ENCODE assay signal across 16 cellular contexts in the genomic region with DNA sequence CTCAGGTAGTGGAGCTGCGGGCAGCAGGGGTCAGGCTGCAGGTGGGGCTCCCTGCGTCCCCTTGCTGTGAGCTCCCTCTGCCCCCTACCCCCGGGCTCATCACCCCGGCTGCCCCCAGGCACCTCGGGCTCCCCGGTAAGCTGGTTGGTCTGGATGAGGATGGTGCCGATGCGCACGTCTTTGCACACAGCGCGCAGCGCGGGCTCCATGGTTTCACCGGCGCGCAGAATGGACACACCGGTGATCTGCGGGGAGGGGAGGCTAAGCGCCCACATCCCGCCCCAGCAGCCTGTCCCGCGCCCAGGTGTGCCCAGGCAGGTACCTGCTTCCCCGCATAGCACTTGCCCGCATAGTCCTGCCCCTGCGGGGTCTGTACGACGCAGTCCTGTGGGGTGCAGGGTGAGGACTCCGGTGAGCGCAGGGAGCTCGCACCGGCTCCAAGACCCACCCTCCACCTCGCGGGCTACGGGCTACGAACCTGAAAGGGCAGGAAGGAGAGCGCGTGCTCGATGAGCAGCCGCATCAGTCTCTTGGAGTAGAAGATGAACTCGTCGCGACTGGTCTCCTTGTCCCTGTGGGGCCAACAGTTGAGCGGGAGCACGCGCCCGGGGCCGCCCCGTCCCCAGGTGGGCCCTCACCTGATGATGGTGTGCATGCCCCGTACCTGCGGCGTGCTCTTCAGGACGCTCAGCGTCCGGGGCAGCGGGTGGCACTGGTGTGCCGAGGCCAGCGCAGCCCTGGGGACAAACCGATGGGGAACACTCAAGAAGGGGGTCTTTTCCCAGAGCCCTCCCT. TPM values are rescaled to one million over a fixed set of nuclear protein-coding genes. Genes with fewer than 3 reads are reported as not detected.
A peak's percentile ranks its signal among the peaks of the same experiment; 100 is the strongest.
DNase-seq lines count a peak whose midpoint lies in the region; ATAC-seq, FAIRE-seq and TF ChIP-seq lines count a peak whose summit lies in the region.
"Had no signal": no experiment of that assay in that cellular context is flagged by ENCODE, and none has a peak within 500 bp of the region (broad histone marks: within the 10 kb centered on the region; RNA-seq: fewer than 3 reads in every experiment).

No MANE protein-coding gene starts in this region.

- peak overlapping the region; percentile 40 for H3K27ac Mint-ChIP-seq in stimulated activated naive CD8-positive, alpha-beta T cell treated with anti-CD3 and anti-CD28 coated beads, Interleukin-15, Interleukin-2, amounts not matched to agents 100 ng/mL and 50 ng/mL, for 24 hours
- H3K27ac Mint-ChIP-seq in astrocyte (ENCODE audit: unreplicated experiment), result no peak overlapping the region
- H3K27ac Mint-ChIP-seq: activated B cell treated with CpG ODN at 0.5 μM for 24 hours had no signal

- H3K79me2 ChIP-seq in astrocyte (ENCODE audit: insufficient read depth, low read length) (peaks cover 19% of the 10 kb centered on the region), HepG2 (ENCODE audit: insufficient read depth, low read length) (peaks cover 2% of the 10 kb centered on the region), SK-N-SH (ENCODE audit: insufficient read depth) (no peaks in the 10 kb centered on the region; the same call in 1 of the 2 replicates)

- no peak for TF ChIP-seq CTCF in astrocyte (IDR thresholded peaks at IDR 0.05; ENCODE audit: insufficient read depth, low read depth, low read length)
- TF ChIP-seq CTCF in HepG2 (CRISPR knock-in tag; IDR thresholded peaks at IDR 0.05), result no peak
- TF ChIP-seq CTCF in SK-N-SH (IDR thresholded peaks at IDR 0.05), result no peak
- no peak for TF ChIP-seq CTCF in GM13977 (IDR thresholded peaks at IDR 0.05; ENCODE audit: extremely low read depth, insufficient read depth, missing control alignments)

- H3K9me3 ChIP-seq in astrocyte (ENCODE audit: insufficient read depth, low read depth, low read length) (no peaks in the 10 kb centered on the region), HepG2 (ENCODE audit: low read length) (no peaks in the 10 kb centered on the region), SK-N-SH (no peaks in the 10 kb centered on the region)
- H3K9me3 ChIP-seq: prostate gland had no signal

- H3K4me3 Mint-ChIP-seq in stimulated activated naive CD8-positive, alpha-beta T cell treated with anti-CD3 and anti-CD28 coated beads, Interleukin-15, Interleukin-2, amounts not matched to agents 100 ng/mL and 50 ng/mL, for 24 hours, result no peak overlapping the region
- H3K4me3 Mint-ChIP-seq in astrocyte (ENCODE audit: unreplicated experiment), result peak overlapping the region; percentile 54
- H3K4me3 Mint-ChIP-seq: activated B cell treated with CpG ODN at 0.5 μM for 24 hours had no signal

- no peaks in the 10 kb centered on the region for H3K27me3 ChIP-seq in astrocyte (ENCODE audit: insufficient read depth, low read length)
- no peaks in the 10 kb centered on the region for H3K27me3 ChIP-seq in HepG2 (ENCODE audit: control insufficient read depth in 1 of 2, insufficient read depth in 2 of 2, low read length in 2 of 2)
- H3K27me3 ChIP-seq in SK-N-SH (ENCODE audit: insufficient read depth), result no peaks in the 10 kb centered on the region

- no peak; a peak in 1 of 4 replicates for TF ChIP-seq POLR2A in HepG2 (IDR thresholded peaks at IDR 0.05; ENCODE audit: insufficient read depth in 1 of 2, low read depth in 2 of 2, low read length in 2 of 2)

- CTCF ChIA-PET in HepG2 (lab: Yijun Ruan, JAX; ENCODE audit: low intra/inter-chr PET ratio, low total read pairs), result no interaction called here
- CTCF ChIA-PET in SK-N-SH (lab: Yijun Ruan, JAX), result no interaction called here

- peaks cover 15% of the 10 kb centered on the region for H3K36me3 Mint-ChIP-seq in stimulated activated naive CD8-positive, alpha-beta T cell treated with anti-CD3 and anti-CD28 coated beads, Interleukin-15, Interleukin-2, amounts not matched to agents 100 ng/mL and 50 ng/mL, for 24 hours (ENCODE audit: low read depth)
- H3K36me3 Mint-ChIP-seq in astrocyte (ENCODE audit: low read depth, unreplicated experiment), result peaks cover 8% of the 10 kb centered on the region

- H4K20me1 ChIP-seq in astrocyte (ENCODE audit: insufficient read depth, low read length) (peaks cover 73% of the 10 kb centered on the region), HepG2 (ENCODE audit: insufficient read depth, low read length) (peaks cover 24% of the 10 kb centered on the region; the same call in 1 of the 2 replicates), SK-N-SH (ENCODE audit: insufficient read depth) (peaks cover 39% of the 10 kb centered on the region)

- ATAC-seq in stimulated activated naive CD8-positive, alpha-beta T cell treated with anti-CD3 and anti-CD28 coated beads, Interleukin-15, Interleukin-2, amounts not matched to agents 100 U/mL and 50 U/mL, for 24 hours, result no peak
- peak; percentile 3; the same call in 2 of the 3 replicates for ATAC-seq in HepG2

- peaks cover 6% of the 10 kb centered on the region for H3K4me1 Mint-ChIP-seq in stimulated activated naive CD8-positive, alpha-beta T cell treated with anti-CD3 and anti-CD28 coated beads, Interleukin-15, Interleukin-2, amounts not matched to agents 100 ng/mL and 50 ng/mL, for 24 hours (ENCODE audit: low read depth)
- H3K4me1 Mint-ChIP-seq in astrocyte (ENCODE audit: low read depth, unreplicated experiment), result peaks cover 3% of the 10 kb centered on the region

- no peak overlapping the region for H3K4me3 ChIP-seq in astrocyte (ENCODE audit: insufficient read depth, low read depth, low read length)
- no peak overlapping the region for H3K4me3 ChIP-seq in HepG2 (replicated peaks in 1 of 3; ENCODE audit: insufficient read depth in 1 of 3, low read depth in 2 of 3, low read length in 3 of 3)
- no peak overlapping the region for H3K4me3 ChIP-seq in SK-N-SH (ENCODE audit: low read depth in 2 of 2, low read length in 1 of 2)
- H3K4me3 ChIP-seq: prostate gland had no signal

- peaks cover 3% of the 10 kb centered on the region for H3K36me3 ChIP-seq in astrocyte (ENCODE audit: insufficient read depth, low read length)
- peaks cover 50 to 76% of the 10 kb centered on the region in 2 experiments for H3K36me3 ChIP-seq in HepG2 (replicated peaks in 1 of 2; ENCODE audit: control insufficient read depth in 1 of 2, insufficient read depth in 2 of 2, low read length in 2 of 2)
- H3K36me3 ChIP-seq in SK-N-SH (replicated peaks in 1 of 2; ENCODE audit: control insufficient read depth in 1 of 2, insufficient read depth in 2 of 2, low read length in 1 of 2), result peaks cover 0 to 54% of the 10 kb centered on the region in 2 experiments
- H3K36me3 ChIP-seq: prostate gland had no signal

- no peaks in the 10 kb centered on the region for H3K9me3 Mint-ChIP-seq in stimulated activated naive CD8-positive, alpha-beta T cell treated with anti-CD3 and anti-CD28 coated beads, Interleukin-15, Interleukin-2, amounts not matched to agents 100 ng/mL and 50 ng/mL, for 24 hours
- H3K9me3 Mint-ChIP-seq in astrocyte (ENCODE audit: unreplicated experiment), result no peaks in the 10 kb centered on the region
- H3K9me3 Mint-ChIP-seq: activated B cell treated with CpG ODN at 0.5 μM for 24 hours had no signal

- H3K27ac ChIP-seq in astrocyte (ENCODE audit: low read depth, low read length) (no peak overlapping the region), HepG2 (ENCODE audit: extremely low read length, insufficient read depth, low read length) (no peak overlapping the region), SK-N-SH (ENCODE audit: low read depth in 2 of 2, low read length in 1 of 2) (no peak overlapping the region)

- FAIRE-seq in astrocyte (lab: Jason Lieb, UNC) (no peak), HepG2 (lab: Jason Lieb, UNC) (no peak)
- FAIRE-seq: G401.6 had no signal

- BruUV-seq in HepG2 (replicated peaks; lab: Mats Ljungman, UMichigan), result no TSS peak

- intact Hi-C loops in HepG2 (cut with micrococcal nuclease; ENCODE audit: unreplicated experiment), result no loop called here

- peaks cover 8% of the 10 kb centered on the region for H3F3A ChIP-seq in SK-N-SH (replicated peaks; ENCODE audit: insufficient read depth)

- 97% methylated on average over 56 of the region's 58 CpGs for WGBS in HepG2 (ENCODE audit: low lambda C conversion rate)
- 99% methylated on average over 48 of the region's 58 CpGs for WGBS in SK-N-SH (ENCODE audit: low lambda C conversion rate)

- no peak for TF ChIP-seq RAD21 in HepG2 (CRISPR knock-in tag; IDR thresholded peaks at IDR 0.05)
- no peak for TF ChIP-seq RAD21 in SK-N-SH (IDR thresholded peaks at IDR 0.05; ENCODE audit: low read length)

- POLR2A ChIA-PET in HepG2 (lab: Yijun Ruan, JAX) (interaction anchor here (1.8 kb wide), 1 partner anchor 16 kb away, joined by 11 read pairs; the partner anchor contains the start of gene UCKL1), SK-N-SH (lab: Yijun Ruan, JAX) (no interaction called here)

- H3K4me1 ChIP-seq in astrocyte (ENCODE audit: insufficient read depth, low read length) (no peaks in the 10 kb centered on the region), HepG2 (ENCODE audit: insufficient read depth, low read length) (no peaks in the 10 kb centered on the region), SK-N-SH (ENCODE audit: control insufficient read depth in 1 of 2, insufficient read depth in 2 of 2, low read depth in 1 of 2, low read length in 1 of 2) (no peaks in the 10 kb centered on the region; a peak in 1 of 4 replicates)
- H3K4me1 ChIP-seq: prostate gland had no signal

- no peak overlapping the region for H3K4me2 ChIP-seq in astrocyte (ENCODE audit: low read length)
- H3K4me2 ChIP-seq in HepG2 (ENCODE audit: low read depth, low read length), result no peak overlapping the region
- H3K4me2 ChIP-seq in SK-N-SH, result no peak overlapping the region

- DNase-seq in stimulated activated naive CD8-positive, alpha-beta T cell treated with anti-CD3 and anti-CD28 coated beads, Interleukin-15, Interleukin-2, amounts not matched to agents 100 U/mL and 50 U/mL, for 24 hours, result no peak
- DNase-seq in astrocyte (ENCODE audit: low read depth) (no peak), HepG2 (ENCODE audit: low spot score) (no peak), T-helper 9 cell (no peak), cortex of kidney (lab: John Stamatoyannopoulos, UW) (no peak), SK-N-SH (no peak), GM13977 (ENCODE audit: low spot score) (no peak)
- DNase-seq: activated B cell treated with CpG ODN at 0.5 μM for 24 hours, KG1, midbrain, NCI-H187 treated with DMSO at 0.1 percent for 48 hours, NCI-H748 treated with DMSO at 0.1 percent for 48 hours had no signal

- no peaks in the 10 kb centered on the region for H3K9me2 ChIP-seq in SK-N-SH

- TF ChIP-seq EP300 in HepG2 (IDR thresholded peaks at IDR 0.05; ENCODE audit: low read depth in 2 of 2, low read length in 2 of 2), result no peak
- TF ChIP-seq EP300 in HepG2 (CRISPR knock-in tag; IDR thresholded peaks at IDR 0.05; ENCODE audit: borderline replicate concordance), result no peak
- TF ChIP-seq EP300 in SK-N-SH (IDR thresholded peaks at IDR 0.05; ENCODE audit: borderline replicate concordance in 1 of 2, low read depth in 1 of 2, low read length in 1 of 2), result no peak

- in situ Hi-C loops in HepG2 (cut with HindIII; ENCODE audit: extremely low pct_ligation_motif_present, low pct_unique_long_range_greater_than_20kb), result no loop called here
- in situ Hi-C loops in GM13977 (cut with MboI; ENCODE audit: low pct_unique_long_range_greater_than_20kb, low sequenced_read_pairs, unreplicated experiment), result no loop called here

- H3K9ac ChIP-seq in astrocyte (ENCODE audit: low read length), result no peak overlapping the region
- H3K9ac ChIP-seq in HepG2 (ENCODE audit: insufficient read depth, low read depth, low read length), result no peak overlapping the region
- no peak overlapping the region for H3K9ac ChIP-seq in SK-N-SH

- no peak overlapping the region for H2AFZ ChIP-seq in astrocyte (ENCODE audit: low read depth, low read length)
- no peak overlapping the region for H2AFZ ChIP-seq in HepG2 (ENCODE audit: low read length)
- H2AFZ ChIP-seq in SK-N-SH (ENCODE audit: low read depth), result no peak overlapping the region

- no peaks in the 10 kb centered on the region for H3K27me3 Mint-ChIP-seq in stimulated activated naive CD8-positive, alpha-beta T cell treated with anti-CD3 and anti-CD28 coated beads, Interleukin-15, Interleukin-2, amounts not matched to agents 100 ng/mL and 50 ng/mL, for 24 hours
- no peaks in the 10 kb centered on the region for H3K27me3 Mint-ChIP-seq in astrocyte (ENCODE audit: low read depth, unreplicated experiment)
- H3K27me3 Mint-ChIP-seq: activated B cell treated with CpG ODN at 0.5 μM for 24 hours had no signal

RNA-seq across cellular contexts. Expression of gene UCKL1, which starts 15.5 kb away (rescaled TPM):
- total RNA-seq in astrocyte (33.0 and 33.4 TPM in 2 replicates), HepG2 (2016; rRNA removed; fragmentation: Illumina TruSeq; extraction: Trizol) (48.0 and 50.2 TPM in 2 replicates)
- total RNA-seq in HepG2 (2016; cell fraction: cytosol; rRNA removed; fragmentation: Illumina TruSeq; extraction: Trizol; ENCODE audit: low read depth), result 15.0 and 16.7 TPM in 2 replicates
- total RNA-seq in HepG2 (2016; cell fraction: insoluble cytoplasmic fraction; rRNA removed; fragmentation: Illumina TruSeq; extraction: Trizol), result 43.5 and 50.1 TPM in 2 replicates
- 24.1 and 25.5 TPM in 2 replicates for total RNA-seq in HepG2 (2016; cell fraction: membrane; rRNA removed; fragmentation: Illumina TruSeq; extraction: Trizol)
- 48.6 and 53.0 TPM in 2 replicates for total RNA-seq in HepG2 (2016; cell fraction: nucleus; rRNA removed; fragmentation: Illumina TruSeq; extraction: Trizol)
- polyA plus RNA-seq in HepG2 (2011; rRNA removed) (126 and 168 TPM in 2 replicates), SK-N-SH (2012; rRNA removed) (70.3 and 71.6 TPM in 2 replicates)
- 98.0 and 129 TPM in 2 replicates for polyA plus RNA-seq in HepG2 (2011; cell fraction: cytosol; rRNA removed)
- 680 and 852 TPM in 2 replicates for polyA plus RNA-seq in HepG2 (2011; cell fraction: nucleus; rRNA removed)
- 77.7 and 89.9 TPM in 2 replicates for polyA plus RNA-seq in HepG2 (2012)
- polyA plus RNA-seq in HepG2 (2016; cell fraction: cytosol; fragmentation: Illumina TruSeq; extraction: Trizol; ENCODE audit: low read depth), result 10.6 and 11.6 TPM in 2 replicates
- polyA plus RNA-seq in HepG2 (2016; cell fraction: insoluble cytoplasmic fraction; fragmentation: Illumina TruSeq; extraction: Trizol; ENCODE audit: low read depth), result 45.9 and 52.5 TPM in 2 replicates
- polyA plus RNA-seq in HepG2 (2016; cell fraction: membrane; fragmentation: Illumina TruSeq; extraction: Trizol; ENCODE audit: low read depth), result 15.4 and 15.7 TPM in 2 replicates
- 207 and 220 TPM in 2 replicates for polyA plus RNA-seq in HepG2 (2016; cell fraction: nucleus; fragmentation: Illumina TruSeq; extraction: Trizol; ENCODE audit: insufficient read depth, low read depth)
- polyA minus RNA-seq in HepG2 (2011; rRNA and poly(A)+ RNA removed; ENCODE audit: low replicate concordance), result 43.6 and 139 TPM in 2 replicates
- 37.0 and 42.5 TPM in 2 replicates for polyA minus RNA-seq in HepG2 (2011; cell fraction: cytosol; rRNA and poly(A)+ RNA removed)
- polyA minus RNA-seq in HepG2 (2011; cell fraction: nucleus; rRNA and poly(A)+ RNA removed), result 80.1 and 85.5 TPM in 2 replicates
- polyA plus RNA-seq in SK-N-SH (2012; cell fraction: cytosol; rRNA removed), result 25.9 and 43.7 TPM in 2 replicates
- polyA plus RNA-seq in SK-N-SH (2012; cell fraction: nucleus; rRNA removed), result 214 and 226 TPM in 2 replicates

RNA-seq across cellular contexts. Expression of gene ZNF512B, which starts 29.1 kb away (rescaled TPM):
- total RNA-seq in astrocyte, result 27.5 and 27.7 TPM in 2 replicates
- 22.0 and 30.6 TPM in 2 replicates for total RNA-seq in HepG2 (2016; rRNA removed; fragmentation: Illumina TruSeq; extraction: Trizol)
- 2.9 and 3.3 TPM in 2 replicates for total RNA-seq in HepG2 (2016; cell fraction: cytosol; rRNA removed; fragmentation: Illumina TruSeq; extraction: Trizol; ENCODE audit: low read depth)
- total RNA-seq in HepG2 (2016; cell fraction: insoluble cytoplasmic fraction; rRNA removed; fragmentation: Illumina TruSeq; extraction: Trizol), result 19.4 and 31.9 TPM in 2 replicates
- total RNA-seq in HepG2 (2016; cell fraction: membrane; rRNA removed; fragmentation: Illumina TruSeq; extraction: Trizol), result 12.6 and 13.7 TPM in 2 replicates
- 28.0 and 32.8 TPM in 2 replicates for total RNA-seq in HepG2 (2016; cell fraction: nucleus; rRNA removed; fragmentation: Illumina TruSeq; extraction: Trizol)
- 11.5 and 16.4 TPM in 2 replicates for polyA plus RNA-seq in HepG2 (2011; rRNA removed)
- 9.0 and 12.7 TPM in 2 replicates for polyA plus RNA-seq in HepG2 (2011; cell fraction: cytosol; rRNA removed)
- polyA plus RNA-seq in HepG2 (2011; cell fraction: nucleus; rRNA removed), result 106 and 141 TPM in 2 replicates
- 23.5 and 23.8 TPM in 2 replicates for polyA plus RNA-seq in HepG2 (2012)
- polyA plus RNA-seq in HepG2 (2016; cell fraction: cytosol; fragmentation: Illumina TruSeq; extraction: Trizol; ENCODE audit: low read depth), result 2.1 and 2.2 TPM in 2 replicates
- 23.5 and 28.8 TPM in 2 replicates for polyA plus RNA-seq in HepG2 (2016; cell fraction: insoluble cytoplasmic fraction; fragmentation: Illumina TruSeq; extraction: Trizol; ENCODE audit: low read depth)
- polyA plus RNA-seq in HepG2 (2016; cell fraction: membrane; fragmentation: Illumina TruSeq; extraction: Trizol; ENCODE audit: low read depth), result 8.1 and 9.6 TPM in 2 replicates
- polyA plus RNA-seq in HepG2 (2016; cell fraction: nucleus; fragmentation: Illumina TruSeq; extraction: Trizol; ENCODE audit: insufficient read depth, low read depth), result 109 and 115 TPM in 2 replicates
- polyA minus RNA-seq in HepG2 (2011; rRNA and poly(A)+ RNA removed; ENCODE audit: low replicate concordance), result 5.2 and 21.4 TPM in 2 replicates
- 14.0 and 14.8 TPM in 2 replicates for polyA minus RNA-seq in HepG2 (2011; cell fraction: cytosol; rRNA and poly(A)+ RNA removed)
- 13.6 and 13.9 TPM in 2 replicates for polyA minus RNA-seq in HepG2 (2011; cell fraction: nucleus; rRNA and poly(A)+ RNA removed)
- 10.4 and 11.8 TPM in 2 replicates for polyA plus RNA-seq in SK-N-SH (2012; rRNA removed)
- 5.1 and 8.4 TPM in 2 replicates for polyA plus RNA-seq in SK-N-SH (2012; cell fraction: cytosol; rRNA removed)
- polyA plus RNA-seq in SK-N-SH (2012; cell fraction: nucleus; rRNA removed), result 43.8 and 50.5 TPM in 2 replicates

RNA-seq across cellular contexts. Expression of gene SAMD10, which starts 38.8 kb away (rescaled TPM):
- total RNA-seq in astrocyte (2.7 and 4.3 TPM in 2 replicates), HepG2 (2016; rRNA removed; fragmentation: Illumina TruSeq; extraction: Trizol) (5.1 and 6.1 TPM in 2 replicates)
- 3.8 and 3.9 TPM in 2 replicates for total RNA-seq in HepG2 (2016; cell fraction: cytosol; rRNA removed; fragmentation: Illumina TruSeq; extraction: Trizol; ENCODE audit: low read depth)
- total RNA-seq in HepG2 (2016; cell fraction: insoluble cytoplasmic fraction; rRNA removed; fragmentation: Illumina TruSeq; extraction: Trizol), result 4.7 and 6.8 TPM in 2 replicates
- 7.9 and 9.1 TPM in 2 replicates for total RNA-seq in HepG2 (2016; cell fraction: membrane; rRNA removed; fragmentation: Illumina TruSeq; extraction: Trizol)
- total RNA-seq in HepG2 (2016; cell fraction: nucleus; rRNA removed; fragmentation: Illumina TruSeq; extraction: Trizol), result 5.9 and 6.0 TPM in 2 replicates
- polyA plus RNA-seq in HepG2 (2011; rRNA removed) (11.0 and 11.8 TPM in 2 replicates), SK-N-SH (2012; rRNA removed) (11.0 and 11.6 TPM in 2 replicates)
- polyA plus RNA-seq in HepG2 (2011; cell fraction: cytosol; rRNA removed), result 5.2 and 8.8 TPM in 2 replicates
- 51.4 and 63.7 TPM in 2 replicates for polyA plus RNA-seq in HepG2 (2011; cell fraction: nucleus; rRNA removed)
- 6.2 and 8.9 TPM in 2 replicates for polyA plus RNA-seq in HepG2 (2012)
- 8.7 and 9.1 TPM in 2 replicates for polyA plus RNA-seq in HepG2 (2016; cell fraction: cytosol; fragmentation: Illumina TruSeq; extraction: Trizol; ENCODE audit: low read depth)
- polyA plus RNA-seq in HepG2 (2016; cell fraction: insoluble cytoplasmic fraction; fragmentation: Illumina TruSeq; extraction: Trizol; ENCODE audit: low read depth), result 8.4 and 12.7 TPM in 2 replicates
- 15.2 and 15.4 TPM in 2 replicates for polyA plus RNA-seq in HepG2 (2016; cell fraction: membrane; fragmentation: Illumina TruSeq; extraction: Trizol; ENCODE audit: low read depth)
- polyA plus RNA-seq in HepG2 (2016; cell fraction: nucleus; fragmentation: Illumina TruSeq; extraction: Trizol; ENCODE audit: insufficient read depth, low read depth), result 20.5 and 24.8 TPM in 2 replicates
- 3.7 and 5.9 TPM in 2 replicates for polyA minus RNA-seq in HepG2 (2011; rRNA and poly(A)+ RNA removed; ENCODE audit: low replicate concordance)
- polyA minus RNA-seq in HepG2 (2011; cell fraction: cytosol; rRNA and poly(A)+ RNA removed), result 4.8 and 6.0 TPM in 2 replicates
- polyA minus RNA-seq in HepG2 (2011; cell fraction: nucleus; rRNA and poly(A)+ RNA removed), result 3.3 and 4.0 TPM in 2 replicates
- 3.8 and 5.8 TPM in 2 replicates for polyA plus RNA-seq in SK-N-SH (2012; cell fraction: cytosol; rRNA removed)
- 72.3 and 82.0 TPM in 2 replicates for polyA plus RNA-seq in SK-N-SH (2012; cell fraction: nucleus; rRNA removed)
- total RNA-seq: SK-MEL-5 had no signal

RNA-seq across cellular contexts. Expression of gene PRPF6, which starts 40.3 kb away (rescaled TPM):
- 52.3 and 52.6 TPM in 2 replicates for total RNA-seq in astrocyte
- total RNA-seq in HepG2 (2016; rRNA removed; fragmentation: Illumina TruSeq; extraction: Trizol), result 101 and 127 TPM in 2 replicates
- 28.1 and 30.5 TPM in 2 replicates for total RNA-seq in HepG2 (2016; cell fraction: cytosol; rRNA removed; fragmentation: Illumina TruSeq; extraction: Trizol; ENCODE audit: low read depth)
- total RNA-seq in HepG2 (2016; cell fraction: insoluble cytoplasmic fraction; rRNA removed; fragmentation: Illumina TruSeq; extraction: Trizol), result 101 and 116 TPM in 2 replicates
- total RNA-seq in HepG2 (2016; cell fraction: membrane; rRNA removed; fragmentation: Illumina TruSeq; extraction: Trizol), result 51.1 and 54.9 TPM in 2 replicates
- 68.1 and 77.4 TPM in 2 replicates for total RNA-seq in HepG2 (2016; cell fraction: nucleus; rRNA removed; fragmentation: Illumina TruSeq; extraction: Trizol)
- polyA plus RNA-seq in HepG2 (2011; rRNA removed), result 63.7 and 65.3 TPM in 2 replicates
- polyA plus RNA-seq in HepG2 (2011; cell fraction: cytosol; rRNA removed), result 58.9 and 67.6 TPM in 2 replicates
- 82.2 and 84.5 TPM in 2 replicates for polyA plus RNA-seq in HepG2 (2011; cell fraction: nucleus; rRNA removed)
- polyA plus RNA-seq in HepG2 (2012), result 79.5 and 80.7 TPM in 2 replicates
- 41.2 and 42.1 TPM in 2 replicates for polyA plus RNA-seq in HepG2 (2016; cell fraction: cytosol; fragmentation: Illumina TruSeq; extraction: Trizol; ENCODE audit: low read depth)
- polyA plus RNA-seq in HepG2 (2016; cell fraction: insoluble cytoplasmic fraction; fragmentation: Illumina TruSeq; extraction: Trizol; ENCODE audit: low read depth), result 130 and 149 TPM in 2 replicates
- 56.1 and 60.4 TPM in 2 replicates for polyA plus RNA-seq in HepG2 (2016; cell fraction: membrane; fragmentation: Illumina TruSeq; extraction: Trizol; ENCODE audit: low read depth)
- polyA plus RNA-seq in HepG2 (2016; cell fraction: nucleus; fragmentation: Illumina TruSeq; extraction: Trizol; ENCODE audit: insufficient read depth, low read depth), result 122 TPM in 2 replicates
- 50.1 and 75.7 TPM in 2 replicates for polyA minus RNA-seq in HepG2 (2011; rRNA and poly(A)+ RNA removed; ENCODE audit: low replicate concordance)
- polyA minus RNA-seq in HepG2 (2011; cell fraction: cytosol; rRNA and poly(A)+ RNA removed), result 46.1 and 51.9 TPM in 2 replicates
- polyA minus RNA-seq in HepG2 (2011; cell fraction: nucleus; rRNA and poly(A)+ RNA removed), result 44.4 and 50.5 TPM in 2 replicates
- 50.1 and 59.1 TPM in 2 replicates for polyA plus RNA-seq in SK-N-SH (2012; rRNA removed)
- 38.8 and 45.4 TPM in 2 replicates for polyA plus RNA-seq in SK-N-SH (2012; cell fraction: cytosol; rRNA removed)
- 62.1 and 68.6 TPM in 2 replicates for polyA plus RNA-seq in SK-N-SH (2012; cell fraction: nucleus; rRNA removed)

RNA-seq across cellular contexts. Expression of gene DNAJC5, which starts 45.7 kb away (rescaled TPM):
- 64.6 and 65.6 TPM in 2 replicates for total RNA-seq in astrocyte
- total RNA-seq in HepG2 (2016; rRNA removed; fragmentation: Illumina TruSeq; extraction: Trizol), result 54.3 and 64.5 TPM in 2 replicates
- 11.9 and 12.0 TPM in 2 replicates for total RNA-seq in HepG2 (2016; cell fraction: cytosol; rRNA removed; fragmentation: Illumina TruSeq; extraction: Trizol; ENCODE audit: low read depth)
- 48.4 and 65.4 TPM in 2 replicates for total RNA-seq in HepG2 (2016; cell fraction: insoluble cytoplasmic fraction; rRNA removed; fragmentation: Illumina TruSeq; extraction: Trizol)
- 20.9 and 21.3 TPM in 2 replicates for total RNA-seq in HepG2 (2016; cell fraction: membrane; rRNA removed; fragmentation: Illumina TruSeq; extraction: Trizol)
- total RNA-seq in HepG2 (2016; cell fraction: nucleus; rRNA removed; fragmentation: Illumina TruSeq; extraction: Trizol), result 36.9 and 44.3 TPM in 2 replicates
- polyA plus RNA-seq in HepG2 (2011; rRNA removed), result 42.8 and 51.8 TPM in 2 replicates
- polyA plus RNA-seq in HepG2 (2011; cell fraction: cytosol; rRNA removed), result 50.7 and 53.5 TPM in 2 replicates
- polyA plus RNA-seq in HepG2 (2011; cell fraction: nucleus; rRNA removed), result 53.1 and 56.7 TPM in 2 replicates
- polyA plus RNA-seq in HepG2 (2012), result 35.9 and 42.1 TPM in 2 replicates
- 6.9 and 7.7 TPM in 2 replicates for polyA plus RNA-seq in HepG2 (2016; cell fraction: cytosol; fragmentation: Illumina TruSeq; extraction: Trizol; ENCODE audit: low read depth)
- 37.7 and 43.6 TPM in 2 replicates for polyA plus RNA-seq in HepG2 (2016; cell fraction: insoluble cytoplasmic fraction; fragmentation: Illumina TruSeq; extraction: Trizol; ENCODE audit: low read depth)
- polyA plus RNA-seq in HepG2 (2016; cell fraction: membrane; fragmentation: Illumina TruSeq; extraction: Trizol; ENCODE audit: low read depth), result 11.5 and 11.7 TPM in 2 replicates
- polyA plus RNA-seq in HepG2 (2016; cell fraction: nucleus; fragmentation: Illumina TruSeq; extraction: Trizol; ENCODE audit: insufficient read depth, low read depth), result 52.1 and 53.7 TPM in 2 replicates
- 45.9 and 137 TPM in 2 replicates for polyA minus RNA-seq in HepG2 (2011; rRNA and poly(A)+ RNA removed; ENCODE audit: low replicate concordance)
- polyA minus RNA-seq in HepG2 (2011; cell fraction: cytosol; rRNA and poly(A)+ RNA removed), result 49.8 and 50.2 TPM in 2 replicates
- 27.8 and 28.3 TPM in 2 replicates for polyA minus RNA-seq in HepG2 (2011; cell fraction: nucleus; rRNA and poly(A)+ RNA removed)
- polyA plus RNA-seq in SK-N-SH (2012; rRNA removed), result 24.2 and 26.2 TPM in 2 replicates
- 13.7 and 19.3 TPM in 2 replicates for polyA plus RNA-seq in SK-N-SH (2012; cell fraction: cytosol; rRNA removed)
- 25.6 and 26.2 TPM in 2 replicates for polyA plus RNA-seq in SK-N-SH (2012; cell fraction: nucleus; rRNA removed)
